Comparison of ENCODE assay signal across 22 cellular contexts in genomic region chr9:136517950-136518349, GRCh38.
"Had no signal": no experiment of that assay in that cellular context is flagged by ENCODE, and none has a peak within 500 bp of the region (broad histone marks: within the 10 kb centered on the region; RNA-seq: fewer than 3 reads in every experiment).

No MANE protein-coding gene starts in this region.

- H3K9me3 ChIP-seq: esophagus squamous epithelium, gastroesophageal sphincter, neutrophil, psoas muscle, spleen, thoracic aorta, transverse colon had no signal

- DNase-seq: effector memory CD8-positive, alpha-beta T cell; esophagus squamous epithelium; foreskin fibroblast; glutamatergic neuron; immature natural killer cell; kidney; left ventricle myocardium superior; naive thymus-derived CD4-positive, alpha-beta T cell; nephron progenitor cell; psoas muscle; retina; spleen; stimulated activated CD4-positive, alpha-beta T cell treated with anti-CD3 and anti-CD28 coated beads, Interleukin-15, amount 100 ng/mL, for 24 hours; stimulated activated CD4-positive, alpha-beta T cell treated with anti-CD3 and anti-CD28 coated beads, Interleukin-1b, Interleukin-23, amount 100 ng/mL, for 48 hours; stimulated activated CD4-positive, alpha-beta T cell treated with anti-CD3 and anti-CD28 coated beads, Interleukin-4, amount 100 ng/mL, for 24 hours had no signal

- H3K27ac ChIP-seq: esophagus squamous epithelium, neutrophil, psoas muscle, thoracic aorta had no signal

- FAIRE-seq: kidney had no signal

- H3K4me3 ChIP-seq: esophagus squamous epithelium, gastroesophageal sphincter, lung, psoas muscle, spleen, thoracic aorta, transverse colon had no signal

- ATAC-seq: effector memory CD8-positive, alpha-beta T cell; gastroesophageal sphincter; left ventricle myocardium superior; naive thymus-derived CD4-positive, alpha-beta T cell; psoas muscle; sciatic nerve; stimulated activated memory B cell treated with anti-CD40 and anti-IgM and Interleukin-4, amounts not matched to agents 10 μg/mL and 1 μg/mL and 100 μg/mL, for 72 hours had no signal

- H3K27me3 ChIP-seq: esophagus squamous epithelium, gastroesophageal sphincter, neutrophil, spleen, transverse colon had no signal
